Comparison of ENCODE assay signal across 6 cellular contexts in the genomic region with DNA sequence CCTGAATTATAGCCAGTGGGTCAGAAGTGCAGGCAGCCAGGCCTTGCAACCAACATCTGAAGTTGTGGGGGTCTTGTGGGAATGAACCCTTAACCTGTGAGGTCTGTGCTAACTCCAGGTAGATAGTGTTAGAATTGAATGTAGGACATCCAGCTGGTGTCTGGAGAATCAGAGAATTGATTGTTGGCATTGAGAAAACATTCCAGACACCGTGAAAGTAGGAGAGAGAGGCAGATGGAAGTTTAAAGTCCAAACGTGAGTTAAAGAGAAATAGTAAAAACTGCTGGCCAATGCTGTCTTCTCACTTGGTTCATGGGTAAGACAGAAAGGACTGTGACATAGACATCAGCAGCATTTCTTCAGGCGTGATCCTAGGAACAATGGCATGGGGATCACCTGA.
"Had no signal": no experiment of that assay in that cellular context is flagged by ENCODE, and none has a peak within 500 bp of the region (broad histone marks: within the 10 kb centered on the region; RNA-seq: fewer than 3 reads in every experiment).

No MANE protein-coding gene starts in this region.

- H3K27ac Mint-ChIP-seq: GM23338, HFFc6 had no signal

- DNase-seq: H7, HFFc6, KBM-7 had no signal

- H3K27me3 Mint-ChIP-seq: IgD-negative memory B cell had no signal

- ATAC-seq: GM23338, HCT116 had no signal

- H3K4me3 Mint-ChIP-seq: GM23338, HFFc6, IgD-negative memory B cell had no signal

- H3K9me3 Mint-ChIP-seq: HFFc6, IgD-negative memory B cell had no signal
